ENCODE assay signal across 7 cellular contexts in the genomic region with DNA sequence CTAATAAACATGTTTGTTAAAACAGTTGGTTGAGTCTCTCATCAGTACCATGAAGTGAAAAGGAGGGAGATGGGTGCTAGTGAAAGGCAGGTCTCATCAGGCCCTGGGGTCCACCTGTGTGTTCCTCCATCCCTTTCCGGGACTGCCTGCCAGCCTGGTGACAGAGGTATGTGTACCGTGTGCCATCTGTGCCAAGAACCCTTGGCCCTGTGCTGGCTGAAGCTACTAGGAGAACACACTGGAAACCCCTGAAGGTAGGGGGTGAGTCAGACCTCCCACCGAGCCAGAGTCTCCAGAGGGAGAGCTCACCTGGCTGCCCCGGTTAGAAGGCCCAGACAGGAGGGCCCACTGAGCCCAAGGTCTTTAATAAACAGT. TPM values are rescaled to one million over a fixed set of nuclear protein-coding genes. Genes with fewer than 3 reads are reported as not detected.
DNase-seq lines count a peak whose midpoint lies in the region; ATAC-seq and TF ChIP-seq lines count a peak whose summit lies in the region.

No MANE protein-coding gene starts in this region.

- CTCF ChIA-PET in Panc1 (lab: Charles Lee): interaction anchor here (0.6 to 1.3 kb wide), 5 partner anchors 16 to 214 kb away, joined by 3 to 4 read pairs (median 3); no protein-coding TSS in a partner anchor

- H3K4me1 ChIP-seq in Panc1 (ENCODE audit: control insufficient read depth, insufficient read depth, low read length) (peaks cover 48% of the 10 kb centered on the region), colonic mucosa (peaks cover 28% of the 10 kb centered on the region)

- H3K36me3 ChIP-seq in Panc1 (ENCODE audit: control insufficient read depth, insufficient read depth, low read length): no peaks in the 10 kb centered on the region; the same call in 1 of the 2 replicates
- H3K36me3 ChIP-seq in colonic mucosa: no peaks in the 10 kb centered on the region
- H3K36me3 ChIP-seq in H7 (replicated peaks; ENCODE audit: control insufficient read depth, insufficient read depth, low read length): peaks cover 6% of the 10 kb centered on the region

- H3K27ac ChIP-seq in Panc1 (ENCODE audit: low read length): peak overlapping the region; percentile 91
- H3K27ac ChIP-seq in colonic mucosa: peak overlapping the region; percentile 97

- intact Hi-C loops in Panc1 (cut with micrococcal nuclease; ENCODE audit: unreplicated experiment): loop anchor here (2.0 kb wide), 1 partner anchor 53 kb away; no protein-coding TSS in a partner anchor
- intact Hi-C loops in colonic mucosa (cut with DNase I): loop anchor here (5.0 kb wide), 1 partner anchor 46 kb away; no protein-coding TSS in a partner anchor
- intact Hi-C loops in natural killer cell (cut with micrococcal nuclease): no loop called here

- peaks cover 40 to 60% of the 10 kb centered on the region in 2 donors for H3K4me1 Mint-ChIP-seq in natural killer cell

- H3K27ac Mint-ChIP-seq in natural killer cell: peak overlapping the region; percentile 91 to 94

- H3K27me3 ChIP-seq in Panc1 (ENCODE audit: control insufficient read depth, insufficient read depth, low read length) (no peaks in the 10 kb centered on the region), colonic mucosa (no peaks in the 10 kb centered on the region), H7 (ENCODE audit: control insufficient read depth, insufficient read depth, low read length) (peaks cover 5% of the 10 kb centered on the region; the same call in 1 of the 2 replicates)

- in situ Hi-C loops in Panc1 (cut with HindIII; ENCODE audit: low pct_unique_long_range_greater_than_20kb, low sequenced_read_pairs): loop anchor here (5.0 kb wide), 1 partner anchor 36 kb away; no protein-coding TSS in a partner anchor

- peak overlapping the region; percentile 52 to 95 for H3K9ac ChIP-seq in colonic mucosa (ENCODE audit: low read depth in 2 of 2, low read length in 2 of 2)

- POLR2A ChIA-PET in Panc1 (lab: Charles Lee): no interaction called here

- H3K9me3 Mint-ChIP-seq in natural killer cell: no peaks in the 10 kb centered on the region

- ATAC-seq in Panc1 (no peak), natural killer cell (no peak), GM21423 (IDR thresholded peaks at IDR 0.05; ENCODE audit: unreplicated experiment) (no peak), HG02759 (IDR thresholded peaks at IDR 0.05; ENCODE audit: unreplicated experiment) (no peak)

- DNase-seq in H4 (ENCODE audit: low spot score): peak; percentile 36
- DNase-seq in Panc1 (ENCODE audit: low read depth, low spot score): no peak
- DNase-seq in colonic mucosa: peak; percentile 75
- DNase-seq in natural killer cell: no peak
- no peak for DNase-seq in H7

- TF ChIP-seq CTCF in Panc1 (IDR thresholded peaks at IDR 0.05) (no peak), colonic mucosa (IDR thresholded peaks at IDR 0.05) (no peak), natural killer cell (IDR thresholded peaks at IDR 0.05) (no peak)

- no TSS peak for BruUV-seq in Panc1 (replicated peaks; lab: Mats Ljungman, UMichigan)

- H3K27me3 Mint-ChIP-seq in natural killer cell (ENCODE audit: low read depth in 2 of 2): no peaks in the 10 kb centered on the region

- H3K9me3 ChIP-seq in Panc1 (ENCODE audit: control insufficient read depth, insufficient read depth, low read depth, low read length) (no peaks in the 10 kb centered on the region), colonic mucosa (no peaks in the 10 kb centered on the region)

- H3K4me3 ChIP-seq in Panc1 (ENCODE audit: low read depth in 2 of 2, low read length in 2 of 2) (peak overlapping the region; percentile 93 to 99), colonic mucosa (peak overlapping the region; percentile 79), H7 (ENCODE audit: insufficient read depth, low read depth, low read length) (no peak overlapping the region; the same call in 1 of the 2 replicates)

- H3K36me3 Mint-ChIP-seq in natural killer cell: peaks cover 8% of the 10 kb centered on the region

- peak overlapping the region; percentile 99 for H3K4me3 Mint-ChIP-seq in natural killer cell

RNA-seq across cellular contexts. Expression of a gene that starts 2.3 kb away (rescaled TPM):
- 227 and 278 TPM in 2 replicates for total RNA-seq in H4 (2014; rRNA removed; shearing (Covaris generic))
- 157 TPM for total RNA-seq in Panc1 (2021; ENCODE audit: unreplicated experiment)
- 344 TPM for polyA plus RNA-seq in Panc1 (2012; ENCODE audit: insufficient read length)
- 100 to 1,000 TPM in 1 of 2 donors, 10 to 100 TPM in 1; 45.5 to 147 TPM for total RNA-seq in colonic mucosa
- 100 to 1,000 TPM; 174 to 232 (median 200) TPM for total RNA-seq in natural killer cell
- 54.2 and 123 TPM in 2 replicates for total RNA-seq in H7 (2014; rRNA removed; shearing (Covaris generic))

RNA-seq across cellular contexts. Expression of a gene that starts 59.9 kb away (rescaled TPM):
- total RNA-seq in H4 (2014; rRNA removed; shearing (Covaris generic)): 47.3 and 51.5 TPM in 2 replicates
- total RNA-seq in Panc1 (2021; ENCODE audit: unreplicated experiment) (114 TPM), colonic mucosa (10 to 100 TPM; 16.2 to 19.2 TPM), natural killer cell (10 to 100 TPM; 26.0 to 35.2 (median 29.3) TPM)
- polyA plus RNA-seq in Panc1 (2012; ENCODE audit: insufficient read length): 72.9 TPM
- total RNA-seq in H7 (2014; rRNA removed; shearing (Covaris generic)): 28.0 and 35.4 TPM in 2 replicates

Comparison
In these comparisons a context has a peak if more than half of its experiments do, and no peak if none do; other contexts are left out.
1. DNase-seq: peak in H4 (single experiment) and colonic mucosa (single experiment); none in Panc1 (single experiment), natural killer cell (single experiment) and H7 (single experiment).